In genomic region chr4:15926486-15926885, GRCh38 we compare ENCODE assay signal across 19 cellular contexts. TPM values are rescaled to one million over a fixed set of nuclear protein-coding genes. Genes with fewer than 3 reads are reported as not detected.
A peak's percentile ranks its signal among the peaks of the same experiment; 100 is the strongest.
DNase-seq lines count a peak whose midpoint lies in the region; ATAC-seq and TF ChIP-seq lines count a peak whose summit lies in the region.
"Had no signal": no experiment of that assay in that cellular context is flagged by ENCODE, and none has a peak within 500 bp of the region (broad histone marks: within the 10 kb centered on the region; RNA-seq: fewer than 3 reads in every experiment).

No MANE protein-coding gene starts in this region.

- H3K36me3 ChIP-seq in mammary epithelial cell (ENCODE audit: insufficient read depth, low read length) = no peaks in the 10 kb centered on the region

- no peak overlapping the region for H3K4me3 Mint-ChIP-seq in MCF 10A (ENCODE audit: unreplicated experiment)
- H3K4me3 Mint-ChIP-seq: CD14-positive monocyte; CD8-positive, alpha-beta T cell; H9 had no signal

- H3K27me3 Mint-ChIP-seq in MCF 10A (ENCODE audit: insufficient read depth, unreplicated experiment) = no peaks in the 10 kb centered on the region

- intact Hi-C loops in mammary epithelial cell (cut with micrococcal nuclease) = no loop called here
- intact Hi-C loops in MCF 10A (cut with micrococcal nuclease) = no loop called here
- intact Hi-C loops in sciatic nerve (cut with DNase I) = no loop called here

- H3K4me1 ChIP-seq in mammary epithelial cell (ENCODE audit: insufficient read depth, low read length) (peaks cover 10% of the 10 kb centered on the region), foreskin keratinocyte (peaks cover 10% of the 10 kb centered on the region)

- H3K27ac Mint-ChIP-seq in MCF 10A (ENCODE audit: low read depth, unreplicated experiment) = no peak overlapping the region
- H3K27ac Mint-ChIP-seq: CD14-positive monocyte; CD8-positive, alpha-beta T cell; H9 had no signal

- dilution Hi-C loops in mammary epithelial cell (cut with HindIII; ENCODE audit: low sequenced_read_pairs) = no loop called here

- H3K27ac ChIP-seq in mammary epithelial cell (ENCODE audit: insufficient read depth, low read depth, low read length) = no peak overlapping the region
- peak overlapping the region; percentile 84 for H3K27ac ChIP-seq in RWPE1
- H3K27ac ChIP-seq in foreskin keratinocyte = peak overlapping the region; percentile 78
- H3K27ac ChIP-seq: 22Rv1 had no signal

- no peaks in the 10 kb centered on the region for H3K79me2 ChIP-seq in mammary epithelial cell (ENCODE audit: insufficient read depth, low read length)

- H3K9ac ChIP-seq in mammary epithelial cell (ENCODE audit: insufficient read depth, low read length) = no peak overlapping the region

- POLR2A ChIA-PET in MCF 10A (lab: Yijun Ruan, JAX) = interaction anchor here (1.1 kb wide), 1 partner anchor 12 kb away, joined by 3 read pairs; the partner anchor contains the start of gene FGFBP1
- POLR2A ChIA-PET in RWPE1 (lab: Yijun Ruan, JAX; ENCODE audit: low non-redundant PET) = no interaction called here

- no peaks in the 10 kb centered on the region for H4K20me1 ChIP-seq in mammary epithelial cell (ENCODE audit: insufficient read depth, low read length)

- H3K4me2 ChIP-seq in mammary epithelial cell (ENCODE audit: insufficient read depth, low read depth, low read length) = no peak overlapping the region

- 51% methylated on average over 7 of the region's 7 CpGs for WGBS in mammary epithelial cell (ENCODE audit: low coverage, missing lambda C conversion rate)

- peak; percentile 20 for ATAC-seq in foreskin keratinocyte
- no peak for ATAC-seq in sciatic nerve
- ATAC-seq: CD8-positive, alpha-beta T cell had no signal

- TF ChIP-seq CTCF in mammary epithelial cell (conservative IDR thresholded peaks at IDR 0.05 in 1 of 2, IDR thresholded peaks at IDR 0.05 in 1 of 2; ENCODE audit: extremely low read depth in 1 of 2, insufficient read depth in 1 of 2, low read depth in 1 of 2, low read length in 2 of 2) (no peak), MCF 10A (IDR thresholded peaks at IDR 0.05; ENCODE audit: unreplicated experiment) (no peak), RWPE1 (conservative IDR thresholded peaks at IDR 0.05; ENCODE audit: low read depth) (no peak), choroid plexus epithelial cell (conservative IDR thresholded peaks at IDR 0.05; ENCODE audit: low read depth, low read length) (no peak), foreskin keratinocyte (conservative IDR thresholded peaks at IDR 0.05) (no peak)

- no peaks in the 10 kb centered on the region for H3K27me3 ChIP-seq in mammary epithelial cell (ENCODE audit: insufficient read depth, low read length)
- H3K27me3 ChIP-seq in foreskin keratinocyte = no peaks in the 10 kb centered on the region

- H2AFZ ChIP-seq in mammary epithelial cell (ENCODE audit: low read depth, low read length) = peak overlapping the region; percentile 17

- H3K4me3 ChIP-seq in mammary epithelial cell (replicated peaks in 1 of 3; ENCODE audit: insufficient read depth in 1 of 3, low read depth in 2 of 3, low read length in 3 of 3) = no peak overlapping the region
- H3K4me3 ChIP-seq in choroid plexus epithelial cell (ENCODE audit: low read depth, low read length) = no peak overlapping the region

- H3K4me1 Mint-ChIP-seq in MCF 10A (ENCODE audit: insufficient read depth, unreplicated experiment) = peaks cover 15% of the 10 kb centered on the region
- H3K4me1 Mint-ChIP-seq: CD14-positive monocyte, H9 had no signal

- no peaks in the 10 kb centered on the region for H3K9me3 Mint-ChIP-seq in MCF 10A (ENCODE audit: unreplicated experiment)
- H3K9me3 Mint-ChIP-seq: CD8-positive, alpha-beta T cell; H9 had no signal

- CTCF ChIA-PET in mammary epithelial cell (lab: Charles Lee; ENCODE audit: low non-redundant PET) = no interaction called here
- CTCF ChIA-PET in MCF 10A (lab: Yijun Ruan, JAX) = interaction anchor here (1.2 to 2.0 kb wide), 3 partner anchors 10 to 44 kb away, joined by 3 to 10 read pairs (median 3); partner anchors contain the start of gene FGFBP1
- CTCF ChIA-PET in RWPE1 (lab: Yijun Ruan, JAX) = interaction anchor here (0.6 kb wide), 1 partner anchor 278 kb away, joined by 3 read pairs; no protein-coding TSS in a partner anchor

- in situ Hi-C loops in mammary epithelial cell (cut with MboI; ENCODE audit: low sequenced_read_pairs in 2 of 2) = loop anchor here in 1 of 2 donors (25.0 kb wide), 1 partner anchor 239 kb away; the partner anchor contains the start of gene FAM200B

- no peaks in the 10 kb centered on the region for H3K9me3 ChIP-seq in mammary epithelial cell (replicated peaks; ENCODE audit: insufficient read depth, low read length)

- DNase-seq in mammary epithelial cell = no peak
- no peak for DNase-seq in MCF 10A (ENCODE audit: unreplicated experiment)
- DNase-seq in RWPE1 (ENCODE audit: low spot score) = no peak
- peak; percentile 39 for DNase-seq in choroid plexus epithelial cell (ENCODE audit: low read depth)
- DNase-seq in foreskin keratinocyte = peak; percentile 68 to 79
- DNase-seq in sciatic nerve (ENCODE audit: low spot score) = no peak
- no peak for DNase-seq in NK-92 (lab: John Stamatoyannopoulos, UW; ENCODE audit: unreplicated experiment)
- no peak for DNase-seq in SIG-M5 treated with dmso at 0.1 percent for 504 hours (lab: John Stamatoyannopoulos, UW; ENCODE audit: unreplicated experiment)
- DNase-seq: CD8-positive, alpha-beta T cell; COR-L47; DMS153; DMS79 treated with DMSO at 0.1 percent for 48 hours; EL; GOT3; H9 had no signal

- no peaks in the 10 kb centered on the region for H3K36me3 Mint-ChIP-seq in MCF 10A (ENCODE audit: insufficient read depth, unreplicated experiment)
- H3K36me3 Mint-ChIP-seq: CD14-positive monocyte; CD8-positive, alpha-beta T cell had no signal

- BruUV-seq in mammary epithelial cell (replicated peaks; lab: Mats Ljungman, UMichigan) (no TSS peak), MCF 10A (replicated peaks; lab: Mats Ljungman, UMichigan) (no TSS peak)

RNA-seq across cellular contexts. Expression of gene FGFBP1, which starts 12.1 kb away (rescaled TPM):
- total RNA-seq in mammary epithelial cell (100 to 1,000 TPM in 1 of 2 donors, under 1 TPM in 1; 0.83 to 223 TPM), MCF 10A (2022) (9.5 and 13.8 TPM in 2 replicates), foreskin keratinocyte (1,075 and 1,699 TPM in 2 replicates), sciatic nerve (not detected)
- polyA plus RNA-seq in mammary epithelial cell (1,208 TPM), foreskin keratinocyte (1,152 and 1,968 TPM in 2 replicates)
- polyA minus RNA-seq in mammary epithelial cell = 499 TPM
- total RNA-seq: A673; CD8-positive, alpha-beta T cell; H9 had no signal
- polyA plus RNA-seq: BJ, CD14-positive monocyte had no signal

RNA-seq across cellular contexts. Expression of gene FGFBP2, which starts 36.5 kb away (rescaled TPM):
- not detected for total RNA-seq in mammary epithelial cell
- polyA plus RNA-seq in mammary epithelial cell = 0.20 TPM
- polyA minus RNA-seq in mammary epithelial cell = not detected
- not detected in 2 replicates for total RNA-seq in MCF 10A (2022)
- not detected in 2 replicates for total RNA-seq in foreskin keratinocyte
- polyA plus RNA-seq in foreskin keratinocyte = not detected in 2 replicates
- 129 TPM for total RNA-seq in sciatic nerve
- total RNA-seq: A673, H9 had no signal
- polyA plus RNA-seq: BJ had no signal

Comparison
In these comparisons a context has a peak if more than half of its experiments do, and no peak if none do; other contexts are left out.
1. DNase-seq: peak in choroid plexus epithelial cell (single experiment) and foreskin keratinocyte (2 of 2); none in mammary epithelial cell (single experiment), MCF 10A (single experiment), RWPE1 (single experiment), sciatic nerve (single experiment), NK-92 (single experiment) and SIG-M5 treated with dmso at 0.1 percent for 504 hours (single experiment).
2. RNA of gene FGFBP2, which starts 36.5 kb away (total RNA-seq): 129 TPM in sciatic nerve (single experiment); not detected in mammary epithelial cell, not detected in MCF 10A and not detected in foreskin keratinocyte; every median in the first group is over 100 times any median in the second.